ENCODE assay signal across 8 cellular contexts in genomic region chr20:19757973-19758887, GRCh38. TPM values are rescaled to one million over a fixed set of nuclear protein-coding genes. Genes with fewer than 3 reads are reported as not detected.
A peak's percentile ranks its signal among the peaks of the same experiment; 100 is the strongest.
DNase-seq lines count a peak whose midpoint lies in the region; ATAC-seq, FAIRE-seq and TF ChIP-seq lines count a peak whose summit lies in the region.

Gene RIN2 (plus strand): TSS chr20:19758258. CDS start chr20:19889602, 131,344 bp downstream.

- H4K20me1 ChIP-seq in hepatocyte (ENCODE audit: insufficient read depth, poor library complexity, severe bottlenecking): no peaks in the 10 kb centered on the region

- H3K27me3 Mint-ChIP-seq in activated T-cell treated with anti-CD3 and anti-CD28 coated beads, Interleukin-2, amount 50 U/mL, for 24 hours: peaks cover 60% of the 10 kb centered on the region

- H3K27ac ChIP-seq in body of pancreas (peak within 1 kb of the TSS; percentile 89 to 97 (median 92)), hepatocyte (peak within 1 kb of the TSS; percentile 100)

- H3K36me3 Mint-ChIP-seq in activated T-cell treated with anti-CD3 and anti-CD28 coated beads, Interleukin-2, amount 50 U/mL, for 24 hours (ENCODE audit: low read depth): no peaks in the 10 kb centered on the region

- no peaks in the 10 kb centered on the region for H3K36me3 ChIP-seq in body of pancreas (replicated peaks in 1 of 2; ENCODE audit: insufficient read depth in 1 of 2, low read depth in 2 of 2)
- no peaks in the 10 kb centered on the region for H3K36me3 ChIP-seq in hepatocyte (replicated peaks; ENCODE audit: insufficient read depth, low read depth)

- peak within 1 kb of the TSS; percentile 68 to 80 for H3K4me3 ChIP-seq in body of pancreas
- peak within 1 kb of the TSS; percentile 96 for H3K4me3 ChIP-seq in hepatocyte

- no peaks in the 10 kb centered on the region for H3K27me3 ChIP-seq in body of pancreas
- no peaks in the 10 kb centered on the region for H3K27me3 ChIP-seq in hepatocyte

- no peak within 1 kb of the TSS for H3K27ac Mint-ChIP-seq in activated T-cell treated with anti-CD3 and anti-CD28 coated beads, Interleukin-2, amount 50 U/mL, for 24 hours

- no peaks in the 10 kb centered on the region for H3K9me2 ChIP-seq in hepatocyte (replicated peaks; ENCODE audit: insufficient read depth)

- no peak for FAIRE-seq in GM12891 (lab: Jason Lieb, UNC)

- DNase-seq in activated T-cell treated with anti-CD3 and anti-CD28 coated beads, Interleukin-2, amount 50 U/mL, for 24 hours: peak; percentile 31
- DNase-seq in activated T-cell treated with anti-CD3 and anti-CD28 coated beads for 4 hours (no peak), NCI-H345 treated with DMSO at 0.1 percent for 48 hours (lab: John Stamatoyannopoulos, UW; ENCODE audit: unreplicated experiment) (peak; percentile 84), body of pancreas (peak; percentile 87 to 96 (median 92)), hepatocyte (ENCODE audit: low spot score) (peak; percentile 98), pons (ENCODE audit: low spot score) (peak; percentile 72), GM12891 (ENCODE audit: insufficient read length, low spot score) (no peak)

- intact Hi-C loops in body of pancreas (cut with DNase I): no loop called here

- peak within 1 kb of the TSS; percentile 46 for H3K4me3 Mint-ChIP-seq in activated T-cell treated with anti-CD3 and anti-CD28 coated beads, Interleukin-2, amount 50 U/mL, for 24 hours

- H2AFZ ChIP-seq in hepatocyte: peak within 1 kb of the TSS; percentile 93

- H3K4me1 Mint-ChIP-seq in activated T-cell treated with anti-CD3 and anti-CD28 coated beads, Interleukin-2, amount 50 U/mL, for 24 hours (ENCODE audit: low read depth): peaks cover 2% of the 10 kb centered on the region

- no peaks in the 10 kb centered on the region for H3K9me3 Mint-ChIP-seq in activated T-cell treated with anti-CD3 and anti-CD28 coated beads, Interleukin-2, amount 50 U/mL, for 24 hours

- peak; percentile 85 for ATAC-seq in body of pancreas
- ATAC-seq in HG02642 (IDR thresholded peaks at IDR 0.05; ENCODE audit: poor library complexity, unreplicated experiment): no peak

- H3K9me3 ChIP-seq in body of pancreas (no peaks in the 10 kb centered on the region), hepatocyte (ENCODE audit: low read depth) (no peaks in the 10 kb centered on the region)

- no peak for TF ChIP-seq CTCF in body of pancreas (IDR thresholded peaks at IDR 0.05)
- TF ChIP-seq CTCF in hepatocyte (IDR thresholded peaks at IDR 0.05; ENCODE audit: poor library complexity): no peak

- peak within 1 kb of the TSS; percentile 96 for H3K4me2 ChIP-seq in hepatocyte

- H3K4me1 ChIP-seq in body of pancreas (peaks cover 47% of the 10 kb centered on the region), hepatocyte (ENCODE audit: insufficient read depth) (peaks cover 23% of the 10 kb centered on the region)

- WGBS in body of pancreas, 2 donors: 0 to 4% methylated on average over 27 to 64 of the region's 64 CpGs
- WGBS in hepatocyte (ENCODE audit: low lambda C conversion rate, missing lambda C conversion rate): under 1% methylated on average over 28 of the region's 64 CpGs

- peak in 2 of 3 donors; percentile 53 to 78 for TF ChIP-seq POLR2A in body of pancreas (IDR thresholded peaks at IDR 0.05)
- no peak for TF ChIP-seq POLR2A in GM12891 (IDR thresholded peaks at IDR 0.05; ENCODE audit: low read depth, low read length)

- H3K79me2 ChIP-seq in hepatocyte: peaks cover 27% of the 10 kb centered on the region

TF ChIP-seq in GM12891, 5 proteins besides CTCF, POLR2A, EP300 and RAD21:
- no peak for TF ChIP-seq SPI1 (IDR thresholded peaks at IDR 0.05; ENCODE audit: low read depth, low read length)
- TF ChIP-seq TAF1 (IDR thresholded peaks at IDR 0.05; ENCODE audit: low read depth, low read length): no peak
- no peak for TF ChIP-seq PAX5 (IDR thresholded peaks at IDR 0.05; ENCODE audit: insufficient read depth, low read length, severe bottlenecking)
- no peak for TF ChIP-seq POU2F2 (IDR thresholded peaks at IDR 0.05; ENCODE audit: low read depth, low read length)
- no peak for TF ChIP-seq POLR2AphosphoS5 (IDR thresholded peaks at IDR 0.05; ENCODE audit: low read depth, low read length)
TF ChIP-seq in GM12891: peak in this region for 0.

RNA-seq across cellular contexts. Expression of gene RIN2, which starts in this region (rescaled TPM):
- total RNA-seq in body of pancreas (10 to 100 TPM; 20.4 to 34.0 TPM), hepatocyte (33.4 and 39.0 TPM in 2 replicates)
- polyA plus RNA-seq in hepatocyte: 22.3 and 24.5 TPM in 2 replicates
- polyA plus RNA-seq in GM12891 (2012; ENCODE audit: low read depth, missing spikeins): 0.40 TPM

Comparison
In these comparisons a context has a peak if more than half of its experiments do, and no peak if none do; other contexts are left out.
1. DNase-seq: peak in activated T-cell treated with anti-CD3 and anti-CD28 coated beads, Interleukin-2, amount 50 U/mL, for 24 hours (single experiment), NCI-H345 treated with DMSO at 0.1 percent for 48 hours (single experiment), body of pancreas (4 of 4), hepatocyte (single experiment) and pons (single experiment); none in activated T-cell treated with anti-CD3 and anti-CD28 coated beads for 4 hours (single experiment) and GM12891 (single experiment).